11 cellular contexts compared by ENCODE assay signal in the genomic region with DNA sequence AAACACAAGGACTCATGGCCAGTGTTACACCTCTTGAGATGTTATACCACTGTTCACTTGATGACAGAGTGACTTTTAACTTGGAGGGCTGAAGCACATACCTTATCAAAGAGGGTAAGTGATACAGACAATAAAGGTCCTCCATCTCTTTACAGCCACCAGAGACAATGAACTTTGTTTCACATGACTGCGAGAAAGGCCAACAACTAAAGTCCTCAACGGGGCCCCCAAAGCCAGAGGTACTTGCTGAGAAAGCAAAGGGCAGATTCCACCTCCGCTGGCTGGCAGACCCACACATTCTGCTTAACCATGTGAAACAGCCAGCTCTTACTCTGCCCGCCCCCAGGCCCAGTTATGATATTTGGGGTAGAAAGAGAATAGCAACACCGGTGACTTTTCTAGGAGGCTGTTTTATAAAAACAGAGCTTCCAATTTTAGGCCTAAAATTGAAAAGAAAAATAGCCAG. TPM values are rescaled to one million over a fixed set of nuclear protein-coding genes. Genes with fewer than 3 reads are reported as not detected.
A peak's percentile ranks its signal among the peaks of the same experiment; 100 is the strongest.
DNase-seq lines count a peak whose midpoint lies in the region; ATAC-seq and TF ChIP-seq lines count a peak whose summit lies in the region.
"Had no signal": no experiment of that assay in that cellular context is flagged by ENCODE, and none has a peak within 500 bp of the region (broad histone marks: within the 10 kb centered on the region; RNA-seq: fewer than 3 reads in every experiment).

No MANE protein-coding gene starts in this region.

- CTCF ChIA-PET in activated CD4-positive, alpha-beta memory T cell treated with anti-CD3 and anti-CD28 coated beads for 36 hours (lab: Charles Lee): interaction anchor here (1.4 kb wide), 1 partner anchor 30 kb away, joined by 4 read pairs; no protein-coding TSS in a partner anchor

- H3K36me3 ChIP-seq in GM23248 (ENCODE audit: low read depth) (peaks cover 6% of the 10 kb centered on the region; the same call in 1 of the 2 replicates), left ventricle myocardium inferior (no peaks in the 10 kb centered on the region), mucosa of descending colon (ENCODE audit: low read depth) (no peaks in the 10 kb centered on the region)

- peaks cover 43% of the 10 kb centered on the region for H3K4me1 Mint-ChIP-seq in activated CD4-positive, alpha-beta memory T cell treated with anti-CD3 and anti-CD28 coated beads for 36 hours (ENCODE audit: low read depth)
- peaks cover 24 to 44% of the 10 kb centered on the region in 2 donors for H3K4me1 Mint-ChIP-seq in stimulated activated naive B cell treated with anti-CD40 and anti-IgM and Interleukin-4, amounts not matched to agents 10 μg/mL and 1 μg/mL and 100 μg/mL, for 72 hours

- H2AFZ ChIP-seq in GM23248: no peak overlapping the region

- peak overlapping the region; percentile 71 for H3K4me2 ChIP-seq in GM23248 (ENCODE audit: unreplicated experiment)

- H3K27me3 ChIP-seq in GM23248 (replicated peaks; ENCODE audit: insufficient read depth) (no peaks in the 10 kb centered on the region), left ventricle myocardium inferior (ENCODE audit: low read depth) (no peaks in the 10 kb centered on the region)

- peaks cover 24% of the 10 kb centered on the region; the same call in 1 of the 2 replicates for H4K20me1 ChIP-seq in GM23248 (ENCODE audit: insufficient read depth)

- H3K4me3 ChIP-seq in GM23248 (peak overlapping the region; percentile 45), left ventricle myocardium inferior (no peak overlapping the region), mucosa of descending colon (no peak overlapping the region)

- H3K9me3 ChIP-seq in GM23248 (ENCODE audit: low read depth) (no peaks in the 10 kb centered on the region), left ventricle myocardium inferior (replicated peaks) (no peaks in the 10 kb centered on the region), mucosa of descending colon (no peaks in the 10 kb centered on the region)

- DNase-seq in GM23248: no peak
- DNase-seq in activated CD4-positive, alpha-beta memory T cell treated with anti-CD3 and anti-CD28 coated beads for 36 hours: no peak
- no peak for DNase-seq in left ventricle myocardium inferior
- no peak for DNase-seq in stimulated activated naive B cell treated with anti-CD40 and anti-IgM and Interleukin-4, amounts not matched to agents 10 μg/mL and 1 μg/mL and 100 μg/mL, for 72 hours
- DNase-seq in mucosa of descending colon: no peak
- no peak for DNase-seq in GF-D8 (lab: John Stamatoyannopoulos, UW)
- DNase-seq in activated gamma-delta T cell (lab: John Stamatoyannopoulos, UW): no peak
- DNase-seq: GDM1; NCI-H1694; stimulated activated CD4-positive, alpha-beta T cell treated with anti-CD3 and anti-CD28 coated beads, Interleukin-4, amount 100 ng/mL, for 1 hour had no signal

- WGBS in GM23248 (ENCODE audit: low coverage in 1 of 2, low lambda C conversion rate in 2 of 2, missing lambda C conversion rate in 2 of 2), 2 experiments: 96% methylated on average over 5 of the region's 5 CpGs

- peak overlapping the region; percentile 28; the same call in 1 of the 2 replicates for H3K9ac ChIP-seq in GM23248

- intact Hi-C loops in activated CD4-positive, alpha-beta memory T cell treated with anti-CD3 and anti-CD28 coated beads for 36 hours (cut with micrococcal nuclease): loop anchor here (1.0 kb wide), 1 partner anchor 22 kb away; a partner anchor contains a TSS
- intact Hi-C loops in left ventricle myocardium inferior (cut with micrococcal nuclease) (no loop called here), mucosa of descending colon (cut with DNase I, micrococcal nuclease) (no loop called here)

- no peaks in the 10 kb centered on the region for H3K9me3 Mint-ChIP-seq in activated CD4-positive, alpha-beta memory T cell treated with anti-CD3 and anti-CD28 coated beads for 36 hours
- H3K9me3 Mint-ChIP-seq in stimulated activated naive B cell treated with anti-CD40 and anti-IgM and Interleukin-4, amounts not matched to agents 10 μg/mL and 1 μg/mL and 100 μg/mL, for 72 hours: peaks cover 0 to 3% of the 10 kb centered on the region in 2 donors

- peaks cover 100% of the 10 kb centered on the region for H3K79me2 ChIP-seq in GM23248 (ENCODE audit: insufficient read depth)

- in situ Hi-C loops in GM23248 (cut with MboI): no loop called here

- POLR2A ChIA-PET in activated CD4-positive, alpha-beta memory T cell treated with anti-CD3 and anti-CD28 coated beads for 36 hours (lab: Charles Lee): interaction anchor here (1.3 kb wide), 1 partner anchor 25 kb away, joined by 3 read pairs; no protein-coding TSS in a partner anchor

- no peak for ATAC-seq in stimulated activated naive B cell treated with anti-CD40 and anti-IgM and Interleukin-4, amounts not matched to agents 10 μg/mL and 1 μg/mL and 100 μg/mL, for 72 hours (replicated peaks)
- ATAC-seq in mucosa of descending colon (no peak), GM18858 (IDR thresholded peaks at IDR 0.05; ENCODE audit: unreplicated experiment) (no peak)

- no peaks in the 10 kb centered on the region for H3K9me2 ChIP-seq in GM23248 (ENCODE audit: insufficient read depth)

- no peaks in the 10 kb centered on the region for H3K27me3 Mint-ChIP-seq in activated CD4-positive, alpha-beta memory T cell treated with anti-CD3 and anti-CD28 coated beads for 36 hours
- H3K27me3 Mint-ChIP-seq in stimulated activated naive B cell treated with anti-CD40 and anti-IgM and Interleukin-4, amounts not matched to agents 10 μg/mL and 1 μg/mL and 100 μg/mL, for 72 hours: no peaks in the 10 kb centered on the region

- H3K4me1 ChIP-seq in GM23248 (ENCODE audit: insufficient read depth) (peaks cover 37% of the 10 kb centered on the region), left ventricle myocardium inferior (peaks cover 93% of the 10 kb centered on the region), mucosa of descending colon (ENCODE audit: low read depth) (peaks cover 22% of the 10 kb centered on the region)

- peaks cover 39% of the 10 kb centered on the region for H3F3A ChIP-seq in GM23248 (ENCODE audit: insufficient read depth)

- H3K4me3 Mint-ChIP-seq in activated CD4-positive, alpha-beta memory T cell treated with anti-CD3 and anti-CD28 coated beads for 36 hours: no peak overlapping the region
- no peak overlapping the region for H3K4me3 Mint-ChIP-seq in stimulated activated naive B cell treated with anti-CD40 and anti-IgM and Interleukin-4, amounts not matched to agents 10 μg/mL and 1 μg/mL and 100 μg/mL, for 72 hours

- H3K27ac Mint-ChIP-seq in activated CD4-positive, alpha-beta memory T cell treated with anti-CD3 and anti-CD28 coated beads for 36 hours: peak overlapping the region; percentile 8
- H3K27ac Mint-ChIP-seq in stimulated activated naive B cell treated with anti-CD40 and anti-IgM and Interleukin-4, amounts not matched to agents 10 μg/mL and 1 μg/mL and 100 μg/mL, for 72 hours: peak overlapping the region; percentile 65

- H3K27ac ChIP-seq in GM23248 (peak overlapping the region; percentile 46), left ventricle myocardium inferior (replicated peaks) (peak overlapping the region; percentile 75)

- H3K36me3 Mint-ChIP-seq in activated CD4-positive, alpha-beta memory T cell treated with anti-CD3 and anti-CD28 coated beads for 36 hours: no peaks in the 10 kb centered on the region
- peaks cover 4 to 5% of the 10 kb centered on the region in 2 donors for H3K36me3 Mint-ChIP-seq in stimulated activated naive B cell treated with anti-CD40 and anti-IgM and Interleukin-4, amounts not matched to agents 10 μg/mL and 1 μg/mL and 100 μg/mL, for 72 hours

- TF ChIP-seq CTCF in left ventricle myocardium inferior (IDR thresholded peaks at IDR 0.05; ENCODE audit: borderline replicate concordance): no peak
- TF ChIP-seq CTCF in mucosa of descending colon (IDR thresholded peaks at IDR 0.05): no peak

RNA-seq across cellular contexts. Expression of a gene that starts 21.4 kb away (rescaled TPM):
- 34.4 and 35.2 TPM in 2 replicates for total RNA-seq in GM23248 (2014; rRNA removed; shearing (Covaris generic))
- polyA plus RNA-seq in GM23248 (2016; fragmentation: Nextera tagmentation; extraction: Ambion mirVana): 15.2 and 15.3 TPM in 2 replicates
- 1 to 10 TPM; 5.9 TPM for total RNA-seq in activated CD4-positive, alpha-beta memory T cell treated with anti-CD3 and anti-CD28 coated beads for 36 hours
- total RNA-seq in left ventricle myocardium inferior: 9.8 TPM
- 10 to 100 TPM in 2 of 3 donors, 1 to 10 TPM in 1; 10.0 to 21.5 (median 12.2) TPM for total RNA-seq in mucosa of descending colon

RNA-seq across cellular contexts. Expression of a gene that starts 21.9 kb away (rescaled TPM):
- total RNA-seq in GM23248 (2014; rRNA removed; shearing (Covaris generic)): 32.1 and 32.2 TPM in 2 replicates
- 37.6 and 40.9 TPM in 2 replicates for polyA plus RNA-seq in GM23248 (2016; fragmentation: Nextera tagmentation; extraction: Ambion mirVana)
- total RNA-seq in activated CD4-positive, alpha-beta memory T cell treated with anti-CD3 and anti-CD28 coated beads for 36 hours: 10 to 100 TPM; 26.5 to 28.0 TPM
- 45.4 TPM for total RNA-seq in left ventricle myocardium inferior
- total RNA-seq in mucosa of descending colon: 10 to 100 TPM; 16.4 to 25.2 (median 17.3) TPM
